1 cellular context compared by ENCODE assay signal in the genomic region with DNA sequence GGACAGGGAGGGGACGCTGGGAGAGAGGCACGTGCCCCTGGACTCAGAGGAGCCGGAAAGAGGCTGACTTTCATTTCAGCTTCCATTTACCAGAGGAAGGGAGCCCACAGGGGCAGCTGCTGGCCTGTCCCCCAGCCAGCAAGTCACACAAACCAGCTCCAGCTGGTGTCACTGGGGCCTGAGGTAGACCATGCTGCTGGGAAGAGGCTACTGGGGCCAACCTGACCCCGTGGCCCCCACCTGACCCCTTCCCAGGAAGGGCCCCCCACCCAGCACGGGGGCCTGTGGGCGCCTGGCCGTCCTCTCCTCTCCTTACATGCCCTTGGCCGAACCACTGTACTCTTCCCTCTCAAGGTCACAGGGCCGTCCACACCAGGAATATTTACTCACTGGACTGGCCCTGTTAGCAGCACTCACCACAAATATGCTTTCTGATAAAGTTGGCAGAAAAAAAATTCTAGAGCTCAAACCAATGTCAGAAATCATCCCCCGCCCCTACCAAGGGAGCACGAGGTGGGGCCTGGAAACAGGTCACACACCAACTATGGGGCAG.
TF ChIP-seq lines count a peak whose summit lies in the region.

No MANE protein-coding gene starts in this region.

TF ChIP-seq in HepG2, 621 proteins besides CTCF, POLR2A, EP300 and RAD21 (continued from another document and continues in another):
- TF ChIP-seq, protein P1, sequence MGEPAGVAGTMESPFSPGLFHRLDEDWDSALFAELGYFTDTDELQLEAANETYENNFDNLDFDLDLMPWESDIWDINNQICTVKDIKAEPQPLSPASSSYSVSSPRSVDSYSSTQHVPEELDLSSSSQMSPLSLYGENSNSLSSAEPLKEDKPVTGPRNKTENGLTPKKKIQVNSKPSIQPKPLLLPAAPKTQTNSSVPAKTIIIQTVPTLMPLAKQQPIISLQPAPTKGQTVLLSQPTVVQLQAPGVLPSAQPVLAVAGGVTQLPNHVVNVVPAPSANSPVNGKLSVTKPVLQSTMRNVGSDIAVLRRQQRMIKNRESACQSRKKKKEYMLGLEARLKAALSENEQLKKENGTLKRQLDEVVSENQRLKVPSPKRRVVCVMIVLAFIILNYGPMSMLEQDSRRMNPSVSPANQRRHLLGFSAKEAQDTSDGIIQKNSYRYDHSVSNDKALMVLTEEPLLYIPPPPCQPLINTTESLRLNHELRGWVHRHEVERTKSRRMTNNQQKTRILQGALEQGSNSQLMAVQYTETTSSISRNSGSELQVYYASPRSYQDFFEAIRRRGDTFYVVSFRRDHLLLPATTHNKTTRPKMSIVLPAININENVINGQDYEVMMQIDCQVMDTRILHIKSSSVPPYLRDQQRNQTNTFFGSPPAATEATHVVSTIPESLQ (CRISPR knock-in tag; conservative IDR thresholded peaks at IDR 0.05): no peak
- TF ChIP-seq NR3C1 (CRISPR knock-in tag; IDR thresholded peaks at IDR 0.05): no peak
- TF ChIP-seq ZNF503 (CRISPR knock-in tag; IDR thresholded peaks at IDR 0.05): no peak
- TF ChIP-seq SRSF1 (optimal IDR thresholded peaks at IDR 0.05; ENCODE audit: low read depth, low read length): peak; percentile 86
- peak; percentile 25; the same call in 1 of the 2 replicates for TF ChIP-seq ZNF768 (CRISPR knock-in tag; IDR thresholded peaks at IDR 0.05)
- no peak for TF ChIP-seq ELF4 (CRISPR knock-in tag; IDR thresholded peaks at IDR 0.05; ENCODE audit: borderline replicate concordance)
- 0 out of 2 replicates have a peak, but pooled peaks have one; percentile 17 for TF ChIP-seq ZNF430 (CRISPR knock-in tag; IDR thresholded peaks at IDR 0.05)
- TF ChIP-seq, protein P2, sequence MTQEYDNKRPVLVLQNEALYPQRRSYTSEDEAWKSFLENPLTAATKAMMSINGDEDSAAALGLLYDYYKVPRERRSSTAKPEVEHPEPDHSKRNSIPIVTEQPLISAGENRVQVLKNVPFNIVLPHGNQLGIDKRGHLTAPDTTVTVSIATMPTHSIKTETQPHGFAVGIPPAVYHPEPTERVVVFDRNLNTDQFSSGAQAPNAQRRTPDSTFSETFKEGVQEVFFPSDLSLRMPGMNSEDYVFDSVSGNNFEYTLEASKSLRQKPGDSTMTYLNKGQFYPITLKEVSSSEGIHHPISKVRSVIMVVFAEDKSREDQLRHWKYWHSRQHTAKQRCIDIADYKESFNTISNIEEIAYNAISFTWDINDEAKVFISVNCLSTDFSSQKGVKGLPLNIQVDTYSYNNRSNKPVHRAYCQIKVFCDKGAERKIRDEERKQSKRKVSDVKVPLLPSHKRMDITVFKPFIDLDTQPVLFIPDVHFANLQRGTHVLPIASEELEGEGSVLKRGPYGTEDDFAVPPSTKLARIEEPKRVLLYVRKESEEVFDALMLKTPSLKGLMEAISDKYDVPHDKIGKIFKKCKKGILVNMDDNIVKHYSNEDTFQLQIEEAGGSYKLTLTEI (CRISPR knock-in tag; conservative IDR thresholded peaks at IDR 0.05): no peak
- no peak for TF ChIP-seq ZBTB38 (CRISPR knock-in tag; IDR thresholded peaks at IDR 0.05)
- TF ChIP-seq ESRRA (CRISPR knock-in tag; IDR thresholded peaks at IDR 0.05; ENCODE audit: low read depth): peak; percentile 97
- TF ChIP-seq ZBTB8A (CRISPR knock-in tag; IDR thresholded peaks at IDR 0.05; ENCODE audit: borderline replicate concordance, low read depth): no peak
- 0 out of 2 replicates have a peak, but pooled peaks have one; percentile 58 for TF ChIP-seq CBX5 (CRISPR knock-in tag; IDR thresholded peaks at IDR 0.05; ENCODE audit: borderline replicate concordance)
- TF ChIP-seq ZNF234 (CRISPR knock-in tag; conservative IDR thresholded peaks at IDR 0.05): no peak
- TF ChIP-seq, protein P3, sequence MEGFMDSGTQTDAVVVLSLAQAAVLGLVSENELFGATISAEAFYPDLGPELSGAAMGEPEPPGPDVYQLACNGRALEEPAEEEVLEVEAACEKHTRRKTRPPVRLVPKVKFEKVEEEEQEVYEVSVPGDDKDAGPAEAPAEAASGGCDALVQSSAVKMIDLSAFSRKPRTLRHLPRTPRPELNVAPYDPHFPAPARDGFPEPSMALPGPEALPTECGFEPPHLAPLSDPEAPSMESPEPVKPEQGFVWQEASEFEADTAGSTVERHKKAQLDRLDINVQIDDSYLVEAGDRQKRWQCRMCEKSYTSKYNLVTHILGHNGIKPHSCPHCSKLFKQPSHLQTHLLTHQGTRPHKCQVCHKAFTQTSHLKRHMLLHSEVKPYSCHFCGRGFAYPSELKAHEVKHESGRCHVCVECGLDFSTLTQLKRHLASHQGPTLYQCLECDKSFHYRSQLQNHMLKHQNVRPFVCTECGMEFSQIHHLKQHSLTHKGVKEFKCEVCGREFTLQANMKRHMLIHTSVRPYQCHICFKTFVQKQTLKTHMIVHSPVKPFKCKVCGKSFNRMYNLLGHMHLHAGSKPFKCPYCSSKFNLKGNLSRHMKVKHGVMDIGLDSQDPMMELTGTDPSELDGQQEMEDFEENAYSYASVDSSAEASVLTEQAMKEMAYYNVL (CRISPR knock-in tag; IDR thresholded peaks at IDR 0.05; ENCODE audit: borderline replicate concordance): peak; percentile 26; the same call in 1 of the 2 replicates
- TF ChIP-seq TCF7L2 (IDR thresholded peaks at IDR 0.05; ENCODE audit: low read depth, low read length): no peak
- no peak for TF ChIP-seq HOXA9 (CRISPR knock-in tag; IDR thresholded peaks at IDR 0.05; ENCODE audit: borderline replicate concordance)
- TF ChIP-seq XBP1 (CRISPR knock-in tag; IDR thresholded peaks at IDR 0.05): no peak
- TF ChIP-seq ZFY (CRISPR knock-in tag; IDR thresholded peaks at IDR 0.05): peak; percentile 22; the same call in 1 of the 2 replicates
- no peak for TF ChIP-seq ZNF337 (CRISPR knock-in tag; IDR thresholded peaks at IDR 0.05; ENCODE audit: borderline replicate concordance, low read depth)
- no peak; the same call in 1 of the 2 replicates for TF ChIP-seq ZBTB42 (CRISPR knock-in tag; IDR thresholded peaks at IDR 0.05)
- TF ChIP-seq, protein P4, sequence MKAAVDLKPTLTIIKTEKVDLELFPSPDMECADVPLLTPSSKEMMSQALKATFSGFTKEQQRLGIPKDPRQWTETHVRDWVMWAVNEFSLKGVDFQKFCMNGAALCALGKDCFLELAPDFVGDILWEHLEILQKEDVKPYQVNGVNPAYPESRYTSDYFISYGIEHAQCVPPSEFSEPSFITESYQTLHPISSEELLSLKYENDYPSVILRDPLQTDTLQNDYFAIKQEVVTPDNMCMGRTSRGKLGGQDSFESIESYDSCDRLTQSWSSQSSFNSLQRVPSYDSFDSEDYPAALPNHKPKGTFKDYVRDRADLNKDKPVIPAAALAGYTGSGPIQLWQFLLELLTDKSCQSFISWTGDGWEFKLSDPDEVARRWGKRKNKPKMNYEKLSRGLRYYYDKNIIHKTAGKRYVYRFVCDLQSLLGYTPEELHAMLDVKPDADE (CRISPR knock-in tag; IDR thresholded peaks at IDR 0.05): no peak
- TF ChIP-seq, protein P5, sequence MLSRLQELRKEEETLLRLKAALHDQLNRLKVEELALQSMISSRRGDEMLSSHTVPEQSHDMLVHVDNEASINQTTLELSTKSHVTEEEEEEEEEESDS (CRISPR knock-in tag; IDR thresholded peaks at IDR 0.05; ENCODE audit: borderline replicate concordance): no peak
- no peak for TF ChIP-seq ZNF773 (CRISPR knock-in tag; IDR thresholded peaks at IDR 0.05; ENCODE audit: borderline replicate concordance)
- TF ChIP-seq XRCC5 (optimal IDR thresholded peaks at IDR 0.05; ENCODE audit: low read length): no peak
- no peak for TF ChIP-seq GZF1 (CRISPR knock-in tag; IDR thresholded peaks at IDR 0.05)
- no peak for TF ChIP-seq CSRNP1 (CRISPR knock-in tag; IDR thresholded peaks at IDR 0.05)
- no peak for TF ChIP-seq GMEB2 (CRISPR knock-in tag; IDR thresholded peaks at IDR 0.05; ENCODE audit: low read depth)
- TF ChIP-seq GPN1 (CRISPR knock-in tag; IDR thresholded peaks at IDR 0.05; ENCODE audit: borderline replicate concordance): no peak
- TF ChIP-seq PRMT3 (CRISPR knock-in tag; IDR thresholded peaks at IDR 0.05; ENCODE audit: borderline replicate concordance, low read depth): no peak
- no peak for TF ChIP-seq LCORL (IDR thresholded peaks at IDR 0.05)
- peak; percentile 67 for TF ChIP-seq LCORL (CRISPR knock-in tag; IDR thresholded peaks at IDR 0.05)
- peak; percentile 8; the same call in 1 of the 3 replicates for TF ChIP-seq MXI1 (IDR thresholded peaks at IDR 0.05; ENCODE audit: borderline replicate concordance, low read depth, low read length)
- no peak for TF ChIP-seq CBX1 (IDR thresholded peaks at IDR 0.05; ENCODE audit: low read depth)
- TF ChIP-seq, protein P6, sequence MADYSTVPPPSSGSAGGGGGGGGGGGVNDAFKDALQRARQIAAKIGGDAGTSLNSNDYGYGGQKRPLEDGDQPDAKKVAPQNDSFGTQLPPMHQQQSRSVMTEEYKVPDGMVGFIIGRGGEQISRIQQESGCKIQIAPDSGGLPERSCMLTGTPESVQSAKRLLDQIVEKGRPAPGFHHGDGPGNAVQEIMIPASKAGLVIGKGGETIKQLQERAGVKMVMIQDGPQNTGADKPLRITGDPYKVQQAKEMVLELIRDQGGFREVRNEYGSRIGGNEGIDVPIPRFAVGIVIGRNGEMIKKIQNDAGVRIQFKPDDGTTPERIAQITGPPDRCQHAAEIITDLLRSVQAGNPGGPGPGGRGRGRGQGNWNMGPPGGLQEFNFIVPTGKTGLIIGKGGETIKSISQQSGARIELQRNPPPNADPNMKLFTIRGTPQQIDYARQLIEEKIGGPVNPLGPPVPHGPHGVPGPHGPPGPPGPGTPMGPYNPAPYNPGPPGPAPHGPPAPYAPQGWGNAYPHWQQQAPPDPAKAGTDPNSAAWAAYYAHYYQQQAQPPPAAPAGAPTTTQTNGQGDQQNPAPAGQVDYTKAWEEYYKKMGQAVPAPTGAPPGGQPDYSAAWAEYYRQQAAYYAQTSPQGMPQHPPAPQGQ (CRISPR knock-in tag; IDR thresholded peaks at IDR 0.05; ENCODE audit: borderline replicate concordance): no peak
- no peak for TF ChIP-seq SAFB2 (CRISPR knock-in tag; IDR thresholded peaks at IDR 0.05; ENCODE audit: borderline replicate concordance, low read depth)
- TF ChIP-seq SETDB1 (CRISPR knock-in tag; IDR thresholded peaks at IDR 0.05; ENCODE audit: borderline replicate concordance): no peak
- TF ChIP-seq, protein P7, sequence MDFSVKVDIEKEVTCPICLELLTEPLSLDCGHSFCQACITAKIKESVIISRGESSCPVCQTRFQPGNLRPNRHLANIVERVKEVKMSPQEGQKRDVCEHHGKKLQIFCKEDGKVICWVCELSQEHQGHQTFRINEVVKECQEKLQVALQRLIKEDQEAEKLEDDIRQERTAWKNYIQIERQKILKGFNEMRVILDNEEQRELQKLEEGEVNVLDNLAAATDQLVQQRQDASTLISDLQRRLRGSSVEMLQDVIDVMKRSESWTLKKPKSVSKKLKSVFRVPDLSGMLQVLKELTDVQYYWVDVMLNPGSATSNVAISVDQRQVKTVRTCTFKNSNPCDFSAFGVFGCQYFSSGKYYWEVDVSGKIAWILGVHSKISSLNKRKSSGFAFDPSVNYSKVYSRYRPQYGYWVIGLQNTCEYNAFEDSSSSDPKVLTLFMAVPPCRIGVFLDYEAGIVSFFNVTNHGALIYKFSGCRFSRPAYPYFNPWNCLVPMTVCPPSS (IDR thresholded peaks at IDR 0.05): no peak
- TF ChIP-seq TEAD2 (CRISPR knock-in tag; IDR thresholded peaks at IDR 0.05): no peak
- TF ChIP-seq TAF1 (CRISPR knock-in tag; IDR thresholded peaks at IDR 0.05): peak; percentile 52; the same call in 1 of the 2 replicates
- peak; percentile 67 for TF ChIP-seq HOXA3 (CRISPR knock-in tag; IDR thresholded peaks at IDR 0.05)
- no peak for TF ChIP-seq ZNF7 (CRISPR knock-in tag; IDR thresholded peaks at IDR 0.05)
- peak; percentile 80 for TF ChIP-seq KDM6A (CRISPR knock-in tag; IDR thresholded peaks at IDR 0.05; ENCODE audit: low read depth)
